In genomic region chr22:49781886-49782285, GRCh38 we compare ENCODE assay signal across 7 cellular contexts. TPM values are rescaled to one million over a fixed set of nuclear protein-coding genes. Genes with fewer than 3 reads are reported as not detected.
DNase-seq lines count a peak whose midpoint lies in the region; ATAC-seq and TF ChIP-seq lines count a peak whose summit lies in the region.
"Not testable (repeated sequence)": the region's sequence is repeated elsewhere in the genome, so short reads cannot be mapped to it uniquely, and the experiment has no call there.

No MANE protein-coding gene starts in this region.

- H3K27ac ChIP-seq in HUES6 (ENCODE audit: low read depth, low read length): peak overlapping the region; percentile 56; the same call in 1 of the 2 replicates
- H3K27ac ChIP-seq in lower lobe of right lung: not testable (repeated sequence)

- POLR2A ChIA-PET in activated CD4-positive, alpha-beta memory T cell treated with anti-CD3 and anti-CD28 coated beads, Interleukin-2, amount 10 ng/mL, durations not matched to agents 7 days and 5 days (lab: Charles Lee): not testable (repeated sequence)

- not testable (repeated sequence) for DNase-seq in T-helper 2 cell treated with Interferon-gamma antibody and Interleukin-4, amounts not matched to agents 5 μg/mL and 100 μg/mL, for 36 hours (ENCODE audit: low spot score); activated CD4-positive, alpha-beta memory T cell treated with anti-CD3 and anti-CD28 coated beads, Interleukin-2, amount 10 ng/mL, durations not matched to agents 7 days and 5 days; activated naive CD4-positive, alpha-beta T cell treated with anti-CD3 and anti-CD28 coated beads, Interleukin-2, amount 10 ng/mL, durations not matched to agents 7 days and 5 days; glutamatergic neuron; stimulated activated naive CD8-positive, alpha-beta T cell treated with anti-CD3 and anti-CD28 coated beads, Interleukin-15, amount 100 ng/mL, for 72 hours
- DNase-seq in lower lobe of right lung: peak; percentile 18

- H3K9me3 Mint-ChIP-seq in T-helper 2 cell treated with Interferon-gamma antibody and Interleukin-4, amounts not matched to agents 5 μg/mL and 100 μg/mL, for 36 hours; activated CD4-positive, alpha-beta memory T cell treated with anti-CD3 and anti-CD28 coated beads, Interleukin-2, amount 10 ng/mL, durations not matched to agents 7 days and 5 days; activated naive CD4-positive, alpha-beta T cell treated with anti-CD3 and anti-CD28 coated beads, Interleukin-2, amount 10 ng/mL, durations not matched to agents 7 days and 5 days; glutamatergic neuron (ENCODE audit: unreplicated experiment); stimulated activated naive CD8-positive, alpha-beta T cell treated with anti-CD3 and anti-CD28 coated beads, Interleukin-15, amount 100 ng/mL, for 72 hours: not testable (repeated sequence)

- peaks cover 23% of the 10 kb centered on the region for H3K36me3 Mint-ChIP-seq in T-helper 2 cell treated with Interferon-gamma antibody and Interleukin-4, amounts not matched to agents 5 μg/mL and 100 μg/mL, for 36 hours (ENCODE audit: low read depth)
- H3K36me3 Mint-ChIP-seq in activated CD4-positive, alpha-beta memory T cell treated with anti-CD3 and anti-CD28 coated beads, Interleukin-2, amount 10 ng/mL, durations not matched to agents 7 days and 5 days (ENCODE audit: low read depth): peaks cover 50% of the 10 kb centered on the region
- H3K36me3 Mint-ChIP-seq in activated naive CD4-positive, alpha-beta T cell treated with anti-CD3 and anti-CD28 coated beads, Interleukin-2, amount 10 ng/mL, durations not matched to agents 7 days and 5 days: peaks cover 36% of the 10 kb centered on the region
- not testable (repeated sequence) for H3K36me3 Mint-ChIP-seq in glutamatergic neuron (ENCODE audit: unreplicated experiment)

- intact Hi-C loops in lower lobe of right lung (cut with DNase I): not testable (repeated sequence)

- H3K9ac ChIP-seq in HUES6 (ENCODE audit: low read length): not testable (repeated sequence)

- H3K36me3 ChIP-seq in HUES6 (ENCODE audit: control insufficient read depth, insufficient read depth, low read length): peaks cover 73% of the 10 kb centered on the region
- peaks cover 68% of the 10 kb centered on the region for H3K36me3 ChIP-seq in lower lobe of right lung

- not testable (repeated sequence) for H3K4me1 ChIP-seq in HUES6 (ENCODE audit: control insufficient read depth, insufficient read depth, low read length)
- H3K4me1 ChIP-seq in lower lobe of right lung: peaks cover 27% of the 10 kb centered on the region

- CTCF ChIA-PET in activated CD4-positive, alpha-beta memory T cell treated with anti-CD3 and anti-CD28 coated beads, Interleukin-2, amount 10 ng/mL, durations not matched to agents 7 days and 5 days (lab: Charles Lee); activated naive CD4-positive, alpha-beta T cell treated with anti-CD3 and anti-CD28 coated beads, Interleukin-2, amount 10 ng/mL, durations not matched to agents 7 days and 5 days (lab: Charles Lee): not testable (repeated sequence)

- not testable (repeated sequence) for H3K9me3 ChIP-seq in HUES6 (ENCODE audit: control insufficient read depth, insufficient read depth, low read depth, low read length); lower lobe of right lung

- not testable (repeated sequence) for H3K4me3 ChIP-seq in HUES6 (ENCODE audit: low read depth, low read length); lower lobe of right lung

- H3K27ac Mint-ChIP-seq in T-helper 2 cell treated with Interferon-gamma antibody and Interleukin-4, amounts not matched to agents 5 μg/mL and 100 μg/mL, for 36 hours: peak overlapping the region; percentile 49
- peak overlapping the region; percentile 47 for H3K27ac Mint-ChIP-seq in activated CD4-positive, alpha-beta memory T cell treated with anti-CD3 and anti-CD28 coated beads, Interleukin-2, amount 10 ng/mL, durations not matched to agents 7 days and 5 days
- H3K27ac Mint-ChIP-seq in activated naive CD4-positive, alpha-beta T cell treated with anti-CD3 and anti-CD28 coated beads, Interleukin-2, amount 10 ng/mL, durations not matched to agents 7 days and 5 days: peak overlapping the region; percentile 72
- H3K27ac Mint-ChIP-seq in glutamatergic neuron (ENCODE audit: unreplicated experiment): peak overlapping the region; percentile 48
- H3K27ac Mint-ChIP-seq in stimulated activated naive CD8-positive, alpha-beta T cell treated with anti-CD3 and anti-CD28 coated beads, Interleukin-15, amount 100 ng/mL, for 72 hours: peak overlapping the region; percentile 27 to 40

- not testable (repeated sequence) for H3K27me3 Mint-ChIP-seq in T-helper 2 cell treated with Interferon-gamma antibody and Interleukin-4, amounts not matched to agents 5 μg/mL and 100 μg/mL, for 36 hours (ENCODE audit: low read depth); activated CD4-positive, alpha-beta memory T cell treated with anti-CD3 and anti-CD28 coated beads, Interleukin-2, amount 10 ng/mL, durations not matched to agents 7 days and 5 days; activated naive CD4-positive, alpha-beta T cell treated with anti-CD3 and anti-CD28 coated beads, Interleukin-2, amount 10 ng/mL, durations not matched to agents 7 days and 5 days; glutamatergic neuron (ENCODE audit: unreplicated experiment); stimulated activated naive CD8-positive, alpha-beta T cell treated with anti-CD3 and anti-CD28 coated beads, Interleukin-15, amount 100 ng/mL, for 72 hours

- not testable (repeated sequence) for H3K4me1 Mint-ChIP-seq in T-helper 2 cell treated with Interferon-gamma antibody and Interleukin-4, amounts not matched to agents 5 μg/mL and 100 μg/mL, for 36 hours (ENCODE audit: low read depth)
- peaks cover 27% of the 10 kb centered on the region for H3K4me1 Mint-ChIP-seq in activated CD4-positive, alpha-beta memory T cell treated with anti-CD3 and anti-CD28 coated beads, Interleukin-2, amount 10 ng/mL, durations not matched to agents 7 days and 5 days
- H3K4me1 Mint-ChIP-seq in activated naive CD4-positive, alpha-beta T cell treated with anti-CD3 and anti-CD28 coated beads, Interleukin-2, amount 10 ng/mL, durations not matched to agents 7 days and 5 days: peaks cover 20% of the 10 kb centered on the region
- H3K4me1 Mint-ChIP-seq in glutamatergic neuron (ENCODE audit: low read depth, unreplicated experiment): peaks cover 17% of the 10 kb centered on the region
- H3K4me1 Mint-ChIP-seq in stimulated activated naive CD8-positive, alpha-beta T cell treated with anti-CD3 and anti-CD28 coated beads, Interleukin-15, amount 100 ng/mL, for 72 hours: peaks cover 20% of the 10 kb centered on the region

- TF ChIP-seq CTCF in glutamatergic neuron (IDR thresholded peaks at IDR 0.05; ENCODE audit: partially characterized antibody, unreplicated experiment); lower lobe of right lung (IDR thresholded peaks at IDR 0.05): not testable (repeated sequence)

- not testable (repeated sequence) for H3K27me3 ChIP-seq in HUES6 (ENCODE audit: control insufficient read depth, insufficient read depth, low read length); lower lobe of right lung (ENCODE audit: low read depth)

- not testable (repeated sequence) for H3K4me3 Mint-ChIP-seq in T-helper 2 cell treated with Interferon-gamma antibody and Interleukin-4, amounts not matched to agents 5 μg/mL and 100 μg/mL, for 36 hours; activated CD4-positive, alpha-beta memory T cell treated with anti-CD3 and anti-CD28 coated beads, Interleukin-2, amount 10 ng/mL, durations not matched to agents 7 days and 5 days; activated naive CD4-positive, alpha-beta T cell treated with anti-CD3 and anti-CD28 coated beads, Interleukin-2, amount 10 ng/mL, durations not matched to agents 7 days and 5 days; glutamatergic neuron (ENCODE audit: unreplicated experiment); stimulated activated naive CD8-positive, alpha-beta T cell treated with anti-CD3 and anti-CD28 coated beads, Interleukin-15, amount 100 ng/mL, for 72 hours

- not testable (repeated sequence) for ATAC-seq in lower lobe of right lung; stimulated activated naive CD8-positive, alpha-beta T cell treated with anti-CD3 and anti-CD28 coated beads, Interleukin-15, amount 100 ng/mL, for 72 hours

RNA-seq across cellular contexts. Expression of gene BRD1, which starts 45.8 kb away (rescaled TPM):
- total RNA-seq in activated CD4-positive, alpha-beta memory T cell treated with anti-CD3 and anti-CD28 coated beads, Interleukin-2, amount 10 ng/mL, durations not matched to agents 7 days and 5 days: 10 to 100 TPM; 54.7 to 55.4 TPM
- total RNA-seq in glutamatergic neuron (ENCODE audit: unreplicated experiment) (73.7 TPM), lower lobe of right lung (37.4 TPM)
